ENCODE assay signal across 9 cellular contexts in genomic region chr1:156055343-156055645, GRCh38. TPM values are rescaled to one million over a fixed set of nuclear protein-coding genes. Genes with fewer than 3 reads are reported as not detected.
DNase-seq lines count a peak whose midpoint lies in the region; ATAC-seq and TF ChIP-seq lines count a peak whose summit lies in the region.
"Had no signal": no experiment of that assay in that cellular context is flagged by ENCODE, and none has a peak within 500 bp of the region (broad histone marks: within the 10 kb centered on the region; RNA-seq: fewer than 3 reads in every experiment).

No MANE protein-coding gene starts in this region.

- H3K27ac ChIP-seq in HCT116 (ENCODE audit: low read depth, low read length), result peak overlapping the region; percentile 92
- H3K27ac ChIP-seq in iPS DF 6.9 (ENCODE audit: low read length), result no peak overlapping the region
- no peak overlapping the region for H3K27ac ChIP-seq in smooth muscle cell (ENCODE audit: low read depth)

- H3K27ac Mint-ChIP-seq in activated CD8-positive, alpha-beta T cell treated with anti-CD3 and anti-CD28 coated beads for 36 hours, result peak overlapping the region; percentile 95

- no peaks in the 10 kb centered on the region for H4K20me1 ChIP-seq in HCT116 (ENCODE audit: insufficient read depth)
- peaks cover 6% of the 10 kb centered on the region for H4K20me1 ChIP-seq in smooth muscle cell (ENCODE audit: low read depth)

- H3K27me3 Mint-ChIP-seq in activated CD8-positive, alpha-beta T cell treated with anti-CD3 and anti-CD28 coated beads for 36 hours, result no peaks in the 10 kb centered on the region

- TSS peak; percentile 69 for BruUV-seq in HCT116 (replicated peaks; lab: Mats Ljungman, UMichigan)

- H3K27me3 ChIP-seq in HCT116 (ENCODE audit: insufficient read depth, low read length) (no peaks in the 10 kb centered on the region), iPS DF 6.9 (ENCODE audit: control insufficient read depth, insufficient read depth, low read length) (no peaks in the 10 kb centered on the region), smooth muscle cell (ENCODE audit: low read depth) (no peaks in the 10 kb centered on the region)

- H3K9ac ChIP-seq in HCT116 (ENCODE audit: low read length) (peak overlapping the region; percentile 94), smooth muscle cell (ENCODE audit: low read depth) (peak overlapping the region; percentile 54)

- H2AFZ ChIP-seq in HCT116 (ENCODE audit: low read depth, low read length, poor library complexity, severe bottlenecking) (no peak overlapping the region), smooth muscle cell (ENCODE audit: low read depth) (peak overlapping the region; percentile 81)

- DNase-seq in HCT116 (ENCODE audit: low read depth, low spot score), result no peak
- DNase-seq in activated CD8-positive, alpha-beta T cell treated with anti-CD3 and anti-CD28 coated beads for 36 hours, result no peak
- DNase-seq in iPS DF 6.9 (ENCODE audit: low read depth, low spot score), result no peak
- no peak for DNase-seq in smooth muscle cell (lab: John Stamatoyannopoulos, UW; ENCODE audit: unreplicated experiment)
- DNase-seq in cerebellar cortex (ENCODE audit: low spot score), result no peak
- DNase-seq in H4 (ENCODE audit: low spot score), result no peak
- no peak for DNase-seq in left colon
- DNase-seq: stimulated activated CD4-positive, alpha-beta T cell treated with anti-CD3 and anti-CD28 coated beads, Interleukin-4, amount 100 ng/mL, for 24 hours had no signal

- POLR2A ChIA-PET in HCT116 (lab: Charles Lee), result no interaction called here
- POLR2A ChIA-PET in activated CD8-positive, alpha-beta T cell treated with anti-CD3 and anti-CD28 coated beads for 36 hours (lab: Charles Lee), result no interaction called here

- no peak for TF ChIP-seq RAD21 in HCT116 (IDR thresholded peaks at IDR 0.05; ENCODE audit: low read depth)

- ATAC-seq in HCT116 (no peak), GM19463 (IDR thresholded peaks at IDR 0.05; ENCODE audit: unreplicated experiment) (no peak), left colon (no peak)
- no peak for ATAC-seq in activated CD8-positive, alpha-beta T cell treated with anti-CD3 and anti-CD28 coated beads for 36 hours

- TF ChIP-seq CTCF in HCT116 (IDR thresholded peaks at IDR 0.05 in 2 of 3, conservative IDR thresholded peaks at IDR 0.05 in 1 of 3; ENCODE audit: borderline replicate concordance in 1 of 3, insufficient read depth in 1 of 3, low read depth in 2 of 3, low read length in 2 of 3) (no peak), smooth muscle cell (IDR thresholded peaks at IDR 0.05; ENCODE audit: borderline replicate concordance, insufficient read depth, poor library complexity, severe bottlenecking) (no peak)
- no peak for TF ChIP-seq CTCF in activated CD8-positive, alpha-beta T cell treated with anti-CD3 and anti-CD28 coated beads for 36 hours (IDR thresholded peaks at IDR 0.05)

- CTCF ChIA-PET in HCT116 (lab: Charles Lee), result no interaction called here
- CTCF ChIA-PET in activated CD8-positive, alpha-beta T cell treated with anti-CD3 and anti-CD28 coated beads for 36 hours (lab: Charles Lee), result interaction anchor here (0.7 kb wide), 1 partner anchor 11 kb away, joined by 4 read pairs; no protein-coding TSS in a partner anchor

- H3F3A ChIP-seq in smooth muscle cell (ENCODE audit: low read depth), result peaks cover 10% of the 10 kb centered on the region

- no peak for TF ChIP-seq POLR2A in HCT116 (IDR thresholded peaks at IDR 0.05; ENCODE audit: borderline replicate concordance, extremely low read depth, insufficient read depth, insufficient read length)

- peak overlapping the region; percentile 96 for H3K4me3 Mint-ChIP-seq in activated CD8-positive, alpha-beta T cell treated with anti-CD3 and anti-CD28 coated beads for 36 hours

- H3K4me1 Mint-ChIP-seq in activated CD8-positive, alpha-beta T cell treated with anti-CD3 and anti-CD28 coated beads for 36 hours (ENCODE audit: low read depth), result peaks cover 22% of the 10 kb centered on the region

- intact Hi-C loops in HCT116 (cut with micrococcal nuclease) (loop anchor here (2.0 kb wide), 1 partner anchor 34 kb away; the partner anchor contains the start of gene SSR2), left colon (cut with DNase I, micrococcal nuclease) (no loop called here)
- intact Hi-C loops in activated CD8-positive, alpha-beta T cell treated with anti-CD3 and anti-CD28 coated beads for 36 hours (cut with micrococcal nuclease), result loop anchor here (2.0 kb wide), 1 partner anchor 34 kb away; the partner anchor contains the start of gene SSR2

- H3K79me2 ChIP-seq in HCT116 (ENCODE audit: insufficient read depth, low read length), result peaks cover 33% of the 10 kb centered on the region
- H3K79me2 ChIP-seq in smooth muscle cell (ENCODE audit: low read depth), result peaks cover 29% of the 10 kb centered on the region

- peaks cover 7% of the 10 kb centered on the region for H3K36me3 Mint-ChIP-seq in activated CD8-positive, alpha-beta T cell treated with anti-CD3 and anti-CD28 coated beads for 36 hours (ENCODE audit: low read depth)

- H3K9me2 ChIP-seq in HCT116 (ENCODE audit: insufficient read depth), result no peaks in the 10 kb centered on the region

- H3K9me3 Mint-ChIP-seq in activated CD8-positive, alpha-beta T cell treated with anti-CD3 and anti-CD28 coated beads for 36 hours, result no peaks in the 10 kb centered on the region

- RAD21 ChIA-PET in HCT116 (lab: Charles Lee; ENCODE audit: low non-redundant PET in 1 of 2, low total read pairs in 2 of 2, uncharacterized antibody in 2 of 2, unreplicated experiment in 2 of 2), result no interaction called here

- H3K4me2 ChIP-seq in HCT116 (ENCODE audit: low read length), result peak overlapping the region; percentile 100
- H3K4me2 ChIP-seq in smooth muscle cell, result peak overlapping the region; percentile 94

- peak overlapping the region; percentile 89 to 95 for H3K4me3 ChIP-seq in HCT116 (replicated peaks in 1 of 2; ENCODE audit: low read depth in 1 of 2, low read length in 2 of 2)
- H3K4me3 ChIP-seq in iPS DF 6.9 (ENCODE audit: low read length), result peak overlapping the region; percentile 72
- H3K4me3 ChIP-seq in smooth muscle cell, result peak overlapping the region; percentile 78

- no peaks in the 10 kb centered on the region for H3K9me3 ChIP-seq in HCT116 (ENCODE audit: control insufficient read depth in 1 of 2, insufficient read depth in 1 of 2, low read depth in 1 of 2, low read length in 2 of 2)
- no peaks in the 10 kb centered on the region for H3K9me3 ChIP-seq in iPS DF 6.9 (ENCODE audit: control insufficient read depth, insufficient read depth, low read length)
- no peaks in the 10 kb centered on the region for H3K9me3 ChIP-seq in smooth muscle cell (replicated peaks; ENCODE audit: low read depth)

- no CpG with 5 or more reads among the region's 7 CpGs for WGBS in iPS DF 6.9 (ENCODE audit: insufficient coverage, insufficient read length)
- 9% methylated on average over 7 of the region's 7 CpGs for WGBS in smooth muscle cell (ENCODE audit: low lambda C conversion rate)

- no peaks in the 10 kb centered on the region; a peak in 1 of 4 replicates for H3K36me3 ChIP-seq in HCT116 (ENCODE audit: control insufficient read depth in 1 of 2, insufficient read depth in 2 of 2, low read length in 2 of 2)
- no peaks in the 10 kb centered on the region; the same call in 1 of the 2 replicates for H3K36me3 ChIP-seq in iPS DF 6.9 (ENCODE audit: control insufficient read depth, insufficient read depth, low read length)
- no peaks in the 10 kb centered on the region for H3K36me3 ChIP-seq in smooth muscle cell (ENCODE audit: low read depth)

- H3K4me1 ChIP-seq in HCT116 (ENCODE audit: control insufficient read depth in 1 of 2, insufficient read depth in 2 of 2, low read length in 2 of 2) (peaks cover 6 to 24% of the 10 kb centered on the region in 2 experiments; a peak in 3 of 4 replicates), iPS DF 6.9 (ENCODE audit: control insufficient read depth, insufficient read depth, low read length) (peaks cover 3% of the 10 kb centered on the region; the same call in 1 of the 2 replicates), smooth muscle cell (ENCODE audit: low read depth) (peaks cover 8% of the 10 kb centered on the region)

TF ChIP-seq in HCT116, 20 proteins besides CTCF, POLR2A, EP300 and RAD21 (continues in another document):
- TF ChIP-seq FOSL1 (IDR thresholded peaks at IDR 0.05; ENCODE audit: low read depth), result no peak

RNA-seq across cellular contexts. Expression of gene LAMTOR2, which starts 0.7 kb away (rescaled TPM):
- total RNA-seq in HCT116 (2021; ENCODE audit: unreplicated experiment), result 60.2 TPM
- 83.5 and 97.1 TPM in 2 replicates for polyA plus RNA-seq in HCT116 (2012)
- total RNA-seq in activated CD8-positive, alpha-beta T cell treated with anti-CD3 and anti-CD28 coated beads for 36 hours, result 10 to 100 TPM; 48.9 to 49.4 TPM
- 32.2 and 55.1 TPM in 2 replicates for total RNA-seq in smooth muscle cell
- polyA plus RNA-seq in smooth muscle cell, result 146 and 156 TPM in 2 replicates
- total RNA-seq in H4 (2014; rRNA removed; shearing (Covaris generic)), result 66.7 and 84.8 TPM in 2 replicates
- total RNA-seq in left colon, result 10 to 100 TPM; 70.6 to 72.7 TPM

RNA-seq across cellular contexts. Expression of gene UBQLN4, which starts 1.7 kb away (rescaled TPM):
- total RNA-seq in HCT116 (2021; ENCODE audit: unreplicated experiment) (68.4 TPM), smooth muscle cell (18.1 and 18.8 TPM in 2 replicates), left colon (10 to 100 TPM; 21.7 to 26.7 TPM)
- 47.4 and 48.3 TPM in 2 replicates for polyA plus RNA-seq in HCT116 (2012)
- 10 to 100 TPM; 36.9 to 39.8 TPM for total RNA-seq in activated CD8-positive, alpha-beta T cell treated with anti-CD3 and anti-CD28 coated beads for 36 hours
- polyA plus RNA-seq in smooth muscle cell, result 19.4 and 23.3 TPM in 2 replicates
- 23.0 and 24.4 TPM in 2 replicates for total RNA-seq in H4 (2014; rRNA removed; shearing (Covaris generic))

RNA-seq across cellular contexts. Expression of gene RAB25, which starts 5.7 kb away (rescaled TPM):
- total RNA-seq in HCT116 (2021; ENCODE audit: unreplicated experiment) (142 TPM), smooth muscle cell (16.8 and 27.1 TPM in 2 replicates), left colon (100 to 1,000 TPM; 203 to 231 TPM)
- polyA plus RNA-seq in HCT116 (2012), result 210 and 227 TPM in 2 replicates
- total RNA-seq in activated CD8-positive, alpha-beta T cell treated with anti-CD3 and anti-CD28 coated beads for 36 hours, result under 1 TPM; 0.49 to 0.63 TPM
- 8.9 and 53.5 TPM in 2 replicates for polyA plus RNA-seq in smooth muscle cell
- 0.19 TPM in 1 of 2 replicates, not detected in the other for total RNA-seq in H4 (2014; rRNA removed; shearing (Covaris generic))

RNA-seq across cellular contexts. Expression of gene MEX3A, which starts 27.0 kb away (rescaled TPM):
- total RNA-seq in HCT116 (2021; ENCODE audit: unreplicated experiment) (6.1 TPM), smooth muscle cell (13.5 and 13.8 TPM in 2 replicates), left colon (1 to 10 TPM in 1 of 2 donors, under 1 TPM in 1; 0.78 to 1.1 TPM)
- polyA plus RNA-seq in HCT116 (2012), result 4.9 and 5.5 TPM in 2 replicates
- total RNA-seq in activated CD8-positive, alpha-beta T cell treated with anti-CD3 and anti-CD28 coated beads for 36 hours, result under 1 TPM; 0.45 to 0.83 TPM
- 10.5 and 11.0 TPM in 2 replicates for polyA plus RNA-seq in smooth muscle cell
- 2.8 and 4.5 TPM in 2 replicates for total RNA-seq in H4 (2014; rRNA removed; shearing (Covaris generic))

RNA-seq across cellular contexts. Expression of gene SSR2, which starts 34.5 kb away (rescaled TPM):
- 153 TPM for total RNA-seq in HCT116 (2021; ENCODE audit: unreplicated experiment)
- polyA plus RNA-seq in HCT116 (2012), result 225 and 258 TPM in 2 replicates
- total RNA-seq in activated CD8-positive, alpha-beta T cell treated with anti-CD3 and anti-CD28 coated beads for 36 hours, result 100 to 1,000 TPM; 148 to 150 TPM
- 452 and 457 TPM in 2 replicates for total RNA-seq in smooth muscle cell
- 408 and 447 TPM in 2 replicates for polyA plus RNA-seq in smooth muscle cell
- total RNA-seq in H4 (2014; rRNA removed; shearing (Covaris generic)), result 874 and 1,103 TPM in 2 replicates
- total RNA-seq in left colon, result 100 to 1,000 TPM; 180 TPM

Comparison
In these comparisons a context has a peak if more than half of its experiments do, and no peak if none do; other contexts are left out.
1. RNA of gene RAB25, which starts 5.7 kb away (total RNA-seq): 203 to 231 TPM in left colon, 142 TPM in HCT116 (single experiment) and 16.8 to 27.1 TPM in smooth muscle cell; 0.49 to 0.63 TPM in activated CD8-positive, alpha-beta T cell treated with anti-CD3 and anti-CD28 coated beads for 36 hours and 0.19 TPM in H4; every median in the first group is over 10 times any median in the second.
2. intact Hi-C loops: an anchor here in HCT116 (2.0 kb wide) and activated CD8-positive, alpha-beta T cell treated with anti-CD3 and anti-CD28 coated beads for 36 hours (2.0 kb wide); none called in left colon.
3. Peak in every context shown above with its lines, with median percentiles within 50 percentile points of each other: H3K4me3 ChIP-seq.